5 cellular contexts compared by ENCODE assay signal in genomic region chr2:30041884-30042283, GRCh38.
"Had no signal": no experiment of that assay in that cellular context is flagged by ENCODE, and none has a peak within 500 bp of the region (broad histone marks: within the 10 kb centered on the region; RNA-seq: fewer than 3 reads in every experiment).

No MANE protein-coding gene starts in this region.

- DNase-seq: H9, HCEC 1CT, IMR-90 had no signal

- H3K4me3 Mint-ChIP-seq: GM23338, H9 had no signal

- H3K4me3 ChIP-seq: GM23338, K562 had no signal

- ATAC-seq: GM23338, K562 had no signal

- H3K9me3 Mint-ChIP-seq: GM23338, H9 had no signal

- H3K4me1 Mint-ChIP-seq: GM23338 had no signal

- H3K27ac Mint-ChIP-seq: GM23338, H9 had no signal
